ENCODE assay signal across 8 cellular contexts in genomic region chr6:105172515-105172914, GRCh38. TPM values are rescaled to one million over a fixed set of nuclear protein-coding genes. Genes with fewer than 3 reads are reported as not detected.
"Had no signal": no experiment of that assay in that cellular context is flagged by ENCODE, and none has a peak within 500 bp of the region (broad histone marks: within the 10 kb centered on the region; RNA-seq: fewer than 3 reads in every experiment).

No MANE protein-coding gene starts in this region.

RNA-seq across cellular contexts. Expression of gene POPDC3, which starts 7.3 kb away (rescaled TPM):
- total RNA-seq: naive thymus-derived CD8-positive, alpha-beta T cell; natural killer cell; natural killer cell treated with Interleukin-12 subunit alpha and Interleukin-12 subunit beta and Interleukin-15 and Interleukin-18, amount 100 ng/mL, for 72 hours; occipital lobe; posterior vena cava; right lobe of liver; spleen had no signal
- polyA plus RNA-seq: naive thymus-derived CD8-positive, alpha-beta T cell; neural cell had no signal
